In the genomic region with DNA sequence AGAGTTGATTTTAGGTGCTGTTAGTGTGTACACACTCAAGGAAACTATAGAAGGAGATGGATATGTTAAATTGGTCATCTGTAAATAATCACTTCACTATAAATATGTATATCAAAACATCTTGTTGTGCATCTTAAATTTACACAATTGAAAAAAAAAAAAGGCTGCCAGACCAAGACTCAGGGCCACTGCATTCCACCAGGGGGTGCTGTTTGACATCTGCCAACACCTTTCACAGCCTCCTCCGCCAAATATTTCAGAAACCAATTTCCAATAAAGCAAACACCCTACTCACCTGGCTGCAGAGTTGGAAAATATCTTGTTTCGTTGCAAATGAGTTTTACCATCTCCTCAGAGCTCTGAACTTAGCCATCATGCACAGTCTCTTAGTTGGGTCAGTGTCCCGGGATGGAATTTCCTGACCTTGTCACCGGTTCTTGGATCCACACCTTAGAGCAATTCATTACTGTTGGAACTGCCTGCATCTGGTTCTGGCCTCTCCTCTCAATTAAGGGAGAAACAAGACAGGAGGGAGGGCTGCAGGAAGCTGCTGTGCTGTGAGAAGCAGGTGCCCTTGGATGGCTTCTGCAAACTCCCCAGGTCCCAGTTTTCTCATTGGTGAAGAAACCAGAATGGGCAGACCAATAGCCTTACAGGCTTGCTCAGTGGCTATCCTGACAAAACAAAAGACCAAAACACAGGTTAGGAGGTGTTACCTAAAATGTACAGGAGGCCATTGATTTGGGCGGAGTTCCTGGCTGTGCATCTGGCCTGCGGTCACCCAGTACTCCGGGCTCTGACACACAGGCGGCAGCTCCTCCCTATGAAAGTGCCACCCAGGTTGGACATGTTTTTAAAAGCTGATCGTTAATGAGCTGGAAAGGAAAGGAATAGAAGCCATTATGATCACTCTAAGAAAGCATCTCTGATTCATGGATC, we compare ENCODE assay signal across 1 cellular context.
A peak's percentile ranks its signal among the peaks of the same experiment; 100 is the strongest.
TF ChIP-seq lines count a peak whose summit lies in the region.

No MANE protein-coding gene starts in this region.

TF ChIP-seq in K562, 482 proteins besides CTCF, POLR2A, EP300 and RAD21 (continued from another document):
- TF ChIP-seq, protein P1, sequence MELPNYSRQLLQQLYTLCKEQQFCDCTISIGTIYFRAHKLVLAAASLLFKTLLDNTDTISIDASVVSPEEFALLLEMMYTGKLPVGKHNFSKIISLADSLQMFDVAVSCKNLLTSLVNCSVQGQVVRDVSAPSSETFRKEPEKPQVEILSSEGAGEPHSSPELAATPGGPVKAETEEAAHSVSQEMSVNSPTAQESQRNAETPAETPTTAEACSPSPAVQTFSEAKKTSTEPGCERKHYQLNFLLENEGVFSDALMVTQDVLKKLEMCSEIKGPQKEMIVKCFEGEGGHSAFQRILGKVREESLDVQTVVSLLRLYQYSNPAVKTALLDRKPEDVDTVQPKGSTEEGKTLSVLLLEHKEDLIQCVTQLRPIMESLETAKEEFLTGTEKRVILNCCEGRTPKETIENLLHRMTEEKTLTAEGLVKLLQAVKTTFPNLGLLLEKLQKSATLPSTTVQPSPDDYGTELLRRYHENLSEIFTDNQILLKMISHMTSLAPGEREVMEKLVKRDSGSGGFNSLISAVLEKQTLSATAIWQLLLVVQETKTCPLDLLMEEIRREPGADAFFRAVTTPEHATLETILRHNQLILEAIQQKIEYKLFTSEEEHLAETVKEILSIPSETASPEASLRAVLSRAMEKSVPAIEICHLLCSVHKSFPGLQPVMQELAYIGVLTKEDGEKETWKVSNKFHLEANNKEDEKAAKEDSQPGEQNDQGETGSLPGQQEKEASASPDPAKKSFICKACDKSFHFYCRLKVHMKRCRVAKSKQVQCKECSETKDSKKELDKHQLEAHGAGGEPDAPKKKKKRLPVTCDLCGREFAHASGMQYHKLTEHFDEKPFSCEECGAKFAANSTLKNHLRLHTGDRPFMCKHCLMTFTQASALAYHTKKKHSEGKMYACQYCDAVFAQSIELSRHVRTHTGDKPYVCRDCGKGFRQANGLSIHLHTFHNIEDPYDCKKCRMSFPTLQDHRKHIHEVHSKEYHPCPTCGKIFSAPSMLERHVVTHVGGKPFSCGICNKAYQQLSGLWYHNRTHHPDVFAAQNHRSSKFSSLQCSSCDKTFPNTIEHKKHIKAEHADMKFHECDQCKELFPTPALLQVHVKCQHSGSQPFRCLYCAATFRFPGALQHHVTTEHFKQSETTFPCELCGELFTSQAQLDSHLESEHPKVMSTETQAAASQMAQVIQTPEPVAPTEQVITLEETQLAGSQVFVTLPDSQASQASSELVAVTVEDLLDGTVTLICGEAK (IDR thresholded peaks at IDR 0.05), result 0 out of 2 replicates have a peak, but pooled peaks have one; percentile 25
- TF ChIP-seq, protein P1 (CRISPR knock-in tag; IDR thresholded peaks at IDR 0.05), result no peak
- TF ChIP-seq TEAD1 (CRISPR knock-in tag; IDR thresholded peaks at IDR 0.05), result peak in 1 of 2 experiments; percentile 41; a peak in 1 of 4 replicates
- 0 out of 2 replicates have a peak, but pooled peaks have one; percentile 40 for TF ChIP-seq KLF16 (IDR thresholded peaks at IDR 0.05)
- no peak for TF ChIP-seq NFIX (CRISPR knock-in tag; IDR thresholded peaks at IDR 0.05; ENCODE audit: low read depth)
- no peak for TF ChIP-seq PPARD (CRISPR knock-in tag; IDR thresholded peaks at IDR 0.05)
- no peak for TF ChIP-seq SETDB1 (IDR thresholded peaks at IDR 0.05; ENCODE audit: low read length)
- TF ChIP-seq SMC3 (conservative IDR thresholded peaks at IDR 0.05; ENCODE audit: insufficient read depth, low read depth, low read length), result peak; percentile 80
- TF ChIP-seq, protein P2, sequence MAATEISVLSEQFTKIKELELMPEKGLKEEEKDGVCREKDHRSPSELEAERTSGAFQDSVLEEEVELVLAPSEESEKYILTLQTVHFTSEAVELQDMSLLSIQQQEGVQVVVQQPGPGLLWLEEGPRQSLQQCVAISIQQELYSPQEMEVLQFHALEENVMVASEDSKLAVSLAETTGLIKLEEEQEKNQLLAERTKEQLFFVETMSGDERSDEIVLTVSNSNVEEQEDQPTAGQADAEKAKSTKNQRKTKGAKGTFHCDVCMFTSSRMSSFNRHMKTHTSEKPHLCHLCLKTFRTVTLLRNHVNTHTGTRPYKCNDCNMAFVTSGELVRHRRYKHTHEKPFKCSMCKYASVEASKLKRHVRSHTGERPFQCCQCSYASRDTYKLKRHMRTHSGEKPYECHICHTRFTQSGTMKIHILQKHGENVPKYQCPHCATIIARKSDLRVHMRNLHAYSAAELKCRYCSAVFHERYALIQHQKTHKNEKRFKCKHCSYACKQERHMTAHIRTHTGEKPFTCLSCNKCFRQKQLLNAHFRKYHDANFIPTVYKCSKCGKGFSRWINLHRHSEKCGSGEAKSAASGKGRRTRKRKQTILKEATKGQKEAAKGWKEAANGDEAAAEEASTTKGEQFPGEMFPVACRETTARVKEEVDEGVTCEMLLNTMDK (IDR thresholded peaks at IDR 0.05; ENCODE audit: borderline replicate concordance, insufficient read depth, low read depth, low read length, poor library complexity, severe bottlenecking), result peak; percentile 28
- peak; percentile 10; the same call in 1 of the 2 replicates for TF ChIP-seq JUND (IDR thresholded peaks at IDR 0.05; ENCODE audit: borderline replicate concordance, low read depth, low read length)
- no peak for TF ChIP-seq JUND (tag; IDR thresholded peaks at IDR 0.05; ENCODE audit: borderline replicate concordance, low read depth, low read length)
- TF ChIP-seq MEIS2 (IDR thresholded peaks at IDR 0.05; ENCODE audit: partially characterized antibody), result peak; percentile 27
- peak; percentile 97 for TF ChIP-seq ZNF384 (IDR thresholded peaks at IDR 0.05; ENCODE audit: low read depth, low read length)
- TF ChIP-seq, protein P3, sequence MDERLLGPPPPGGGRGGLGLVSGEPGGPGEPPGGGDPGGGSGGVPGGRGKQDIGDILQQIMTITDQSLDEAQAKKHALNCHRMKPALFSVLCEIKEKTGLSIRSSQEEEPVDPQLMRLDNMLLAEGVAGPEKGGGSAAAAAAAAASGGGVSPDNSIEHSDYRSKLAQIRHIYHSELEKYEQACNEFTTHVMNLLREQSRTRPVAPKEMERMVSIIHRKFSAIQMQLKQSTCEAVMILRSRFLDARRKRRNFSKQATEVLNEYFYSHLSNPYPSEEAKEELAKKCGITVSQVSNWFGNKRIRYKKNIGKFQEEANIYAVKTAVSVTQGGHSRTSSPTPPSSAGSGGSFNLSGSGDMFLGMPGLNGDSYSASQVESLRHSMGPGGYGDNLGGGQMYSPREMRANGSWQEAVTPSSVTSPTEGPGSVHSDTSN (CRISPR knock-in tag; IDR thresholded peaks at IDR 0.05; ENCODE audit: low read depth), result no peak
- TF ChIP-seq, protein P3 (tag; conservative IDR thresholded peaks at IDR 0.05; ENCODE audit: low read depth), result 0 out of 2 replicates have a peak, but pooled peaks have one; percentile 18
- TF ChIP-seq, protein P4, sequence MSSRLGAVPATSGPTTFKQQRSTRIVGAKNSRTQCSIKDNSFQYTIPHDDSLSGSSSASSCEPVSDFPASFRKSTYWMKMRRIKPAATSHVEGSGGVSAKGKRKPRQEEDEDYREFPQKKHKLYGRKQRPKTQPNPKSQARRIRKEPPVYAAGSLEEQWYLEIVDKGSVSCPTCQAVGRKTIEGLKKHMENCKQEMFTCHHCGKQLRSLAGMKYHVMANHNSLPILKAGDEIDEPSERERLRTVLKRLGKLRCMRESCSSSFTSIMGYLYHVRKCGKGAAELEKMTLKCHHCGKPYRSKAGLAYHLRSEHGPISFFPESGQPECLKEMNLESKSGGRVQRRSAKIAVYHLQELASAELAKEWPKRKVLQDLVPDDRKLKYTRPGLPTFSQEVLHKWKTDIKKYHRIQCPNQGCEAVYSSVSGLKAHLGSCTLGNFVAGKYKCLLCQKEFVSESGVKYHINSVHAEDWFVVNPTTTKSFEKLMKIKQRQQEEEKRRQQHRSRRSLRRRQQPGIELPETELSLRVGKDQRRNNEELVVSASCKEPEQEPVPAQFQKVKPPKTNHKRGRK (tag; IDR thresholded peaks at IDR 0.05), result peak; percentile 72; the same call in 1 of the 2 replicates
- TF ChIP-seq TEAD4 (IDR thresholded peaks at IDR 0.05; ENCODE audit: low read length), result peak; percentile 53; the same call in 1 of the 2 replicates
- no peak for TF ChIP-seq TEAD4 (CRISPR knock-in tag; IDR thresholded peaks at IDR 0.05; ENCODE audit: borderline replicate concordance)
- no peak for TF ChIP-seq PHB2 (IDR thresholded peaks at IDR 0.05; ENCODE audit: low read depth)
